Comparison of ENCODE assay signal across 22 cellular contexts in genomic region chr4:170428929-170429328, GRCh38.
"Had no signal": no experiment of that assay in that cellular context is flagged by ENCODE, and none has a peak within 500 bp of the region (broad histone marks: within the 10 kb centered on the region; RNA-seq: fewer than 3 reads in every experiment).

No MANE protein-coding gene starts in this region.

- H3K27me3 ChIP-seq: dorsolateral prefrontal cortex, ovary, stomach, transverse colon had no signal

- H3K4me3 Mint-ChIP-seq: naive thymus-derived CD8-positive, alpha-beta T cell; neural crest cell had no signal

- H3K4me1 Mint-ChIP-seq: naive thymus-derived CD8-positive, alpha-beta T cell; neural crest cell had no signal

- H3K27me3 Mint-ChIP-seq: naive thymus-derived CD8-positive, alpha-beta T cell had no signal

- DNase-seq: cortex of kidney; dorsolateral prefrontal cortex; effector CD8-positive, alpha-beta T cell; mammary epithelial cell; mucosa of descending colon; naive thymus-derived CD8-positive, alpha-beta T cell; nucleus accumbens; ovary; small intestine; stimulated activated CD4-positive, alpha-beta T cell treated with anti-CD3 and anti-CD28 coated beads, Interleukin-12 subunit alpha, Interleukin-12 subunit beta, amount 100 ng/mL, for 4 hours; stimulated activated naive CD4-positive, alpha-beta T cell; stomach; substantia nigra; transverse colon had no signal

- H3K27ac Mint-ChIP-seq: naive thymus-derived CD8-positive, alpha-beta T cell had no signal

- H3K27ac ChIP-seq: dorsolateral prefrontal cortex, ovary, stomach, thoracic aorta, transverse colon had no signal

- FAIRE-seq: endometrium, frontal cortex, islet of Langerhans, small intestine had no signal

- H3K36me3 ChIP-seq: ovary, stomach, thoracic aorta, transverse colon had no signal

- H3K9me3 ChIP-seq: mucosa of descending colon, ovary, stomach, thoracic aorta, transverse colon had no signal

- H3K4me1 ChIP-seq: stomach, transverse colon had no signal

- H3K4me3 ChIP-seq: dorsolateral prefrontal cortex, mucosa of descending colon, ovary, stomach, thoracic aorta, transverse colon had no signal

- H3K36me3 Mint-ChIP-seq: naive thymus-derived CD8-positive, alpha-beta T cell had no signal

- ATAC-seq: esophagus mucosa; left lobe of liver; mucosa of descending colon; naive thymus-derived CD8-positive, alpha-beta T cell; right cardiac atrium had no signal
